Comparison of ENCODE assay signal across 26 cellular contexts in the genomic region with DNA sequence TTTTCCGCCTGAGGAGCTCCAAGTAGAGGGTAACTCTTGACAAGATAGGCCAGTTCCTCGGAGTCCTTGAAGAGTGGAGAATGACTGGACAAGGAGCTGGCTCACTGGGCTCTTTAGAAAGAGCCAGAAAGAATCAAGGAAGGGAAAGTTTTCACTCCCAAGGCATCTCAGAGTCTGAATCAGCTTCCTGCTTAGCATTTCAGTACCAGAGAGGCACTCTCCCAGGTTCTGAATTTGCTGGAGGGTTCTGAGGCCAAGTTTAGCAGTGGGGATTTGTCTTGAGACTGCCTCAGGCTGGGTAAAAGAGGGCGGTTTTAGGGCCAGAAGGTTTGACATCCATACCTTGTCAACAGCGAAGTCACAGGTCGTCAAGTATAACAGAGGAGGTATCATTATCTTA. TPM values are rescaled to one million over a fixed set of nuclear protein-coding genes. Genes with fewer than 3 reads are reported as not detected.
DNase-seq lines count a peak whose midpoint lies in the region; ATAC-seq, FAIRE-seq and TF ChIP-seq lines count a peak whose summit lies in the region.
"Had no signal": no experiment of that assay in that cellular context is flagged by ENCODE, and none has a peak within 500 bp of the region (broad histone marks: within the 10 kb centered on the region; RNA-seq: fewer than 3 reads in every experiment).

No MANE protein-coding gene starts in this region.

- DNase-seq in A549 (ENCODE audit: low read depth in 1 of 2, low spot score in 1 of 2) (no peak), astrocyte of the hippocampus (ENCODE audit: low read depth, low spot score) (peak; percentile 9), iPS-NIHi7 (ENCODE audit: extremely low spot score) (peak; percentile 34), right cardiac atrium (no peak)
- DNase-seq in activated CD4-positive, alpha-beta T cell treated with anti-CD3 and anti-CD28 coated beads, Interleukin-2, amount 50 U/mL, for 1 hour = no peak
- DNase-seq: 8988T; CD4-positive, CD25-positive, alpha-beta regulatory T cell; KG1; MM.1S; NCI-H2029; NCI-H446; NCI-H524 treated with DMSO at 0.1 percent for 48 hours; NCI-H774; NK-92 treated with Interleukin-12 subunit alpha and Interleukin-12 subunit beta, amount 100 ng/mL, for 24 hours; PC-9; SHP77 had no signal

- ATAC-seq in A549 (no peak), GM19452 (IDR thresholded peaks at IDR 0.05; ENCODE audit: unreplicated experiment) (no peak), right cardiac atrium (no peak), GM21447 (IDR thresholded peaks at IDR 0.05; ENCODE audit: unreplicated experiment) (no peak)

- H3K4me3 ChIP-seq in A549 = no peak overlapping the region
- no peak overlapping the region for H3K4me3 ChIP-seq in right cardiac atrium (ENCODE audit: low read length)
- H3K4me3 ChIP-seq: BLaER1, HAP-1, PC-9 had no signal

- TF ChIP-seq RAD21 in A549 (conservative IDR thresholded peaks at IDR 0.05 in 1 of 2, IDR thresholded peaks at IDR 0.05 in 1 of 2) = no peak
- no peak for TF ChIP-seq RAD21 in Ishikawa (IDR thresholded peaks at IDR 0.05; ENCODE audit: low read depth)

- no peak for TF ChIP-seq POLR2A in A549 (IDR thresholded peaks at IDR 0.05; ENCODE audit: low read length)

- H3K4me1 ChIP-seq in A549 (no peaks in the 10 kb centered on the region), right cardiac atrium (ENCODE audit: control insufficient read depth, insufficient read depth, low read length) (no peaks in the 10 kb centered on the region)
- H3K4me1 ChIP-seq: BLaER1, HAP-1 had no signal

- no peaks in the 10 kb centered on the region for H3K27me3 ChIP-seq in right cardiac atrium (ENCODE audit: control insufficient read depth, insufficient read depth)
- H3K27me3 ChIP-seq: BLaER1 had no signal

- H3K9me3 ChIP-seq in A549 = no peaks in the 10 kb centered on the region
- peaks cover 2% of the 10 kb centered on the region for H3K9me3 ChIP-seq in right cardiac atrium (ENCODE audit: control insufficient read depth, low read length)
- H3K9me3 ChIP-seq: BLaER1, HAP-1 had no signal

- TF ChIP-seq CTCF in A549 (IDR thresholded peaks at IDR 0.05) = no peak

- CTCF ChIA-PET in A549 (lab: Yijun Ruan, JAX) = interaction anchor here (0.6 to 19.2 kb wide), 14 partner anchors 13 to 740 kb away, joined by 3 to 316 read pairs (median 5); no protein-coding TSS in a partner anchor

- 2% methylated on average over 5 of the region's 5 CpGs for WGBS in A549 (ENCODE audit: missing lambda C conversion rate)
- WGBS in right cardiac atrium = 55% methylated on average over 5 of the region's 5 CpGs

- no peak overlapping the region for H3K4me2 ChIP-seq in A549
- H3K4me2 ChIP-seq: BLaER1, PC-9 had no signal

- TF ChIP-seq EP300 in A549 (IDR thresholded peaks at IDR 0.05) = no peak
- TF ChIP-seq EP300 in Ishikawa (IDR thresholded peaks at IDR 0.05; ENCODE audit: borderline replicate concordance) = no peak

- intact Hi-C loops in right cardiac atrium (cut with DNase I) = loop anchor here in 3 of 4 donors (5.0 to 10.0 kb wide), 2 partner anchors 395 to 397 kb away; no protein-coding TSS in a partner anchor

- no peak for FAIRE-seq in A549 (lab: Jason Lieb, UNC)
- FAIRE-seq: D721Med had no signal

- H3K27ac ChIP-seq in A549 (no peak overlapping the region), right cardiac atrium (ENCODE audit: low read length) (no peak overlapping the region)
- H3K27ac ChIP-seq: BLaER1, PC-9, RWPE1 had no signal

- POLR2A ChIA-PET in A549 (lab: Yijun Ruan, JAX) = no interaction called here

TF ChIP-seq in A549, 52 proteins besides CTCF, POLR2A, EP300 and RAD21:
- TF ChIP-seq NPAS2 (CRISPR knock-in tag; IDR thresholded peaks at IDR 0.05; ENCODE audit: borderline replicate concordance) = no peak
- TF ChIP-seq CEBPB (IDR thresholded peaks at IDR 0.05) = no peak
- no peak for TF ChIP-seq KDM5A (IDR thresholded peaks at IDR 0.05)
- TF ChIP-seq, protein P1, sequence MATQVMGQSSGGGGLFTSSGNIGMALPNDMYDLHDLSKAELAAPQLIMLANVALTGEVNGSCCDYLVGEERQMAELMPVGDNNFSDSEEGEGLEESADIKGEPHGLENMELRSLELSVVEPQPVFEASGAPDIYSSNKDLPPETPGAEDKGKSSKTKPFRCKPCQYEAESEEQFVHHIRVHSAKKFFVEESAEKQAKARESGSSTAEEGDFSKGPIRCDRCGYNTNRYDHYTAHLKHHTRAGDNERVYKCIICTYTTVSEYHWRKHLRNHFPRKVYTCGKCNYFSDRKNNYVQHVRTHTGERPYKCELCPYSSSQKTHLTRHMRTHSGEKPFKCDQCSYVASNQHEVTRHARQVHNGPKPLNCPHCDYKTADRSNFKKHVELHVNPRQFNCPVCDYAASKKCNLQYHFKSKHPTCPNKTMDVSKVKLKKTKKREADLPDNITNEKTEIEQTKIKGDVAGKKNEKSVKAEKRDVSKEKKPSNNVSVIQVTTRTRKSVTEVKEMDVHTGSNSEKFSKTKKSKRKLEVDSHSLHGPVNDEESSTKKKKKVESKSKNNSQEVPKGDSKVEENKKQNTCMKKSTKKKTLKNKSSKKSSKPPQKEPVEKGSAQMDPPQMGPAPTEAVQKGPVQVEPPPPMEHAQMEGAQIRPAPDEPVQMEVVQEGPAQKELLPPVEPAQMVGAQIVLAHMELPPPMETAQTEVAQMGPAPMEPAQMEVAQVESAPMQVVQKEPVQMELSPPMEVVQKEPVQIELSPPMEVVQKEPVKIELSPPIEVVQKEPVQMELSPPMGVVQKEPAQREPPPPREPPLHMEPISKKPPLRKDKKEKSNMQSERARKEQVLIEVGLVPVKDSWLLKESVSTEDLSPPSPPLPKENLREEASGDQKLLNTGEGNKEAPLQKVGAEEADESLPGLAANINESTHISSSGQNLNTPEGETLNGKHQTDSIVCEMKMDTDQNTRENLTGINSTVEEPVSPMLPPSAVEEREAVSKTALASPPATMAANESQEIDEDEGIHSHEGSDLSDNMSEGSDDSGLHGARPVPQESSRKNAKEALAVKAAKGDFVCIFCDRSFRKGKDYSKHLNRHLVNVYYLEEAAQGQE (IDR thresholded peaks at IDR 0.05) = peak; percentile 43; the same call in 1 of the 2 replicates

TF ChIP-seq in Ishikawa, 13 proteins besides CTCF, POLR2A, EP300 and RAD21:
- TF ChIP-seq TCF12 (IDR thresholded peaks at IDR 0.05; ENCODE audit: low read depth) (no peak), CEBPB (IDR thresholded peaks at IDR 0.05) (no peak), FOXM1 (IDR thresholded peaks at IDR 0.05; ENCODE audit: borderline replicate concordance, low read depth) (no peak), EGR1 (IDR thresholded peaks at IDR 0.05) (no peak), TAF1 (IDR thresholded peaks at IDR 0.05; ENCODE audit: low read depth) (no peak)
- TF ChIP-seq, protein P2, sequence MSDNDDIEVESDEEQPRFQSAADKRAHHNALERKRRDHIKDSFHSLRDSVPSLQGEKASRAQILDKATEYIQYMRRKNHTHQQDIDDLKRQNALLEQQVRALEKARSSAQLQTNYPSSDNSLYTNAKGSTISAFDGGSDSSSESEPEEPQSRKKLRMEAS (IDR thresholded peaks at IDR 0.05) = no peak
- TF ChIP-seq, protein P1 (IDR thresholded peaks at IDR 0.05; ENCODE audit: low read depth) = peak; percentile 64
- TF ChIP-seq, protein P3, sequence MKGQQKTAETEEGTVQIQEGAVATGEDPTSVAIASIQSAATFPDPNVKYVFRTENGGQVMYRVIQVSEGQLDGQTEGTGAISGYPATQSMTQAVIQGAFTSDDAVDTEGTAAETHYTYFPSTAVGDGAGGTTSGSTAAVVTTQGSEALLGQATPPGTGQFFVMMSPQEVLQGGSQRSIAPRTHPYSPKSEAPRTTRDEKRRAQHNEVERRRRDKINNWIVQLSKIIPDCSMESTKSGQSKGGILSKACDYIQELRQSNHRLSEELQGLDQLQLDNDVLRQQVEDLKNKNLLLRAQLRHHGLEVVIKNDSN (IDR thresholded peaks at IDR 0.05) = no peak

RNA-seq across cellular contexts. Expression of a gene that starts 25.5 kb away (rescaled TPM):
- polyA plus RNA-seq in A549 (2011; rRNA removed) = not detected in 2 replicates
- polyA plus RNA-seq in A549 (2012; cell fraction: cytosol; rRNA removed) = not detected in 2 replicates
- polyA plus RNA-seq in A549 (2012; cell fraction: nucleus; rRNA removed) = not detected in 2 replicates
- not detected in 3 replicates for polyA plus RNA-seq in A549 (2017; fragmentation: RNase III; extraction: RNeasy Plus Mini Kit Qiagen cat#74134 plus additional on column Dnase treatment)
- not detected in 2 replicates for polyA minus RNA-seq in A549 (2011; rRNA and poly(A)+ RNA removed)
- total RNA-seq in right cardiac atrium = under 1 TPM in 1 of 4 donors, not detected in 3; 0.92 TPM
- 0.05 TPM for polyA plus RNA-seq in right cardiac atrium
- total RNA-seq: CD4-positive, CD25-positive, alpha-beta regulatory T cell; G401; PC-9; SK-MEL-5 had no signal
- polyA plus RNA-seq: AG04450; CD4-positive, CD25-positive, alpha-beta regulatory T cell had no signal

RNA-seq across cellular contexts. Expression of a gene that starts 50.7 kb away (rescaled TPM):
- polyA plus RNA-seq in A549 (2011; rRNA removed) (not detected in 2 replicates), A549 (2017; fragmentation: RNase III; extraction: RNeasy Plus Mini Kit Qiagen cat#74134 plus additional on column Dnase treatment) (not detected in 3 replicates), right cardiac atrium (not detected)
- not detected in 2 replicates for polyA plus RNA-seq in A549 (2012; cell fraction: cytosol; rRNA removed)
- polyA plus RNA-seq in A549 (2012; cell fraction: nucleus; rRNA removed) = not detected in 2 replicates
- polyA minus RNA-seq in A549 (2011; rRNA and poly(A)+ RNA removed) = not detected in 2 replicates
- total RNA-seq in right cardiac atrium = not detected
- total RNA-seq: CD4-positive, CD25-positive, alpha-beta regulatory T cell; G401; PC-9; SK-MEL-5 had no signal
- polyA plus RNA-seq: AG04450; CD4-positive, CD25-positive, alpha-beta regulatory T cell had no signal

Comparison
In these comparisons a context has a peak if more than half of its experiments do, and no peak if none do; other contexts are left out.
1. DNase-seq: peak in astrocyte of the hippocampus (single experiment) and iPS-NIHi7 (single experiment); none in A549 (0 of 2), right cardiac atrium (0 of 3) and activated CD4-positive, alpha-beta T cell treated with anti-CD3 and anti-CD28 coated beads, Interleukin-2, amount 50 U/mL, for 1 hour (single experiment).